Comparison of ENCODE assay signal across 8 cellular contexts in the genomic region with DNA sequence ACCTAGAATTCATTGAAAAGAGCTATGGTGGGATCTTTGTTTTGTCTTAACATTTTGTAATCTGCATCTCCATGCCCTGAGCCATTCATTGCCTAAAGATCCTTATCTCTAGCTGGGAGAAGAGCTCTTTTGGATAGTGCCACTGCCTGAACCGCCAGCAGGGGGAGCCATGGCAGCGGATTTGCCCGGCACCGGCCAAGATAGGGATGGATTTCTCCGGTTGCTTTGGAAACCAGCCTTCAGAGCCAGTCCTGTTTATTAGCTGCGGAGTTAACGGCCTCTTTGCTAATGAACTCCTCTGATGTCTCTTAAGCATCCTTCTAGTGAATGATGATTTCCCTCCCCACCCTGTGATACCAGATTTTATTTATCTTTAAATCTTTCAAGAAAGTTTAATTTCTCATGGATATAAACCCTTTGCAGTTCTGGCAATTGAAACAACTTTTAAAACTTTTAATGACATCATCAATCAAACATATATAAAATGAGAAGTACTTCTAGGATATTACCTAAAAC. TPM values are rescaled to one million over a fixed set of nuclear protein-coding genes. Genes with fewer than 3 reads are reported as not detected.
DNase-seq lines count a peak whose midpoint lies in the region; ATAC-seq, FAIRE-seq and TF ChIP-seq lines count a peak whose summit lies in the region.

No MANE protein-coding gene starts in this region.

- H3K4me2 ChIP-seq in DND-41 (ENCODE audit: insufficient read depth, low read length) (no peak overlapping the region; the same call in 1 of the 2 replicates), HCT116 (ENCODE audit: low read length) (no peak overlapping the region)

- H3K79me2 ChIP-seq in DND-41 (ENCODE audit: insufficient read depth, low read length) (no peaks in the 10 kb centered on the region), HCT116 (ENCODE audit: insufficient read depth, low read length) (no peaks in the 10 kb centered on the region)

- no peaks in the 10 kb centered on the region for H3K27me3 ChIP-seq in DND-41 (ENCODE audit: insufficient read depth, low read length, poor library complexity)
- peaks cover 9% of the 10 kb centered on the region for H3K27me3 ChIP-seq in HCT116 (ENCODE audit: insufficient read depth, low read length)

- peak; percentile 96 for TF ChIP-seq CTCF in DND-41 (IDR thresholded peaks at IDR 0.05; ENCODE audit: borderline replicate concordance, extremely low read depth, low read length, poor library complexity, severe bottlenecking)
- peak; percentile 71 to 98 (median 98); a peak in 5 of 6 replicates for TF ChIP-seq CTCF in HCT116 (IDR thresholded peaks at IDR 0.05 in 2 of 3, conservative IDR thresholded peaks at IDR 0.05 in 1 of 3; ENCODE audit: borderline replicate concordance in 1 of 3, insufficient read depth in 1 of 3, low read depth in 2 of 3, low read length in 2 of 3)
- peak; percentile 96 for TF ChIP-seq CTCF in cardiac fibroblast (IDR thresholded peaks at IDR 0.05; ENCODE audit: low read depth, low read length)
- peak; percentile 78 for TF ChIP-seq CTCF in kidney (IDR thresholded peaks at IDR 0.05; ENCODE audit: borderline replicate concordance, extremely low read depth, insufficient read depth)

- H3K27ac ChIP-seq in DND-41 (ENCODE audit: low read length) (no peak overlapping the region), HCT116 (ENCODE audit: low read depth, low read length) (no peak overlapping the region), kidney (ENCODE audit: low read depth in 2 of 2, low read length in 2 of 2) (no peak overlapping the region)

- DNase-seq in DND-41 (peak; percentile 78), HCT116 (ENCODE audit: low read depth, low spot score) (peak; percentile 54), NCI-H2171 treated with DMSO at 0.1 percent for 48 hours (lab: John Stamatoyannopoulos, UW) (peak; percentile 60), cardiac fibroblast (ENCODE audit: low read depth in 2 of 2) (peak; percentile 75 to 78), kidney (peak; percentile 88)
- peak; percentile 89 to 90 for DNase-seq in stimulated activated CD4-positive, alpha-beta T cell treated with anti-CD3 and anti-CD28 coated beads, Interleukin-2, amount 100 ng/mL, for 24 hours

- no TSS peak for BruUV-seq in HCT116 (replicated peaks; lab: Mats Ljungman, UMichigan)

- POLR2A ChIA-PET in HCT116 (lab: Charles Lee), result interaction anchor here (0.6 kb wide), 1 partner anchor 8 kb away, joined by 3 read pairs; no protein-coding TSS in a partner anchor

- peak; percentile 85 for TF ChIP-seq RAD21 in HCT116 (IDR thresholded peaks at IDR 0.05; ENCODE audit: low read depth)

- no peaks in the 10 kb centered on the region for H3K9me2 ChIP-seq in HCT116 (ENCODE audit: insufficient read depth)

- no peak overlapping the region for H2AFZ ChIP-seq in DND-41 (ENCODE audit: low read depth, low read length)
- H2AFZ ChIP-seq in HCT116 (ENCODE audit: low read depth, low read length, poor library complexity, severe bottlenecking), result peak overlapping the region; percentile 72

- RAD21 ChIA-PET in HCT116 (lab: Charles Lee; ENCODE audit: low non-redundant PET in 1 of 2, low total read pairs in 2 of 2, uncharacterized antibody in 2 of 2, unreplicated experiment in 2 of 2), result interaction anchor here (0.7 to 1.1 kb wide), 2 partner anchors 17 to 31 kb away, joined by 3 to 5 read pairs; no protein-coding TSS in a partner anchor

- TF ChIP-seq POLR2A in HCT116 (IDR thresholded peaks at IDR 0.05; ENCODE audit: borderline replicate concordance, extremely low read depth, insufficient read depth, insufficient read length), result no peak

- intact Hi-C loops in HCT116 (cut with micrococcal nuclease) (no loop called here), kidney (cut with DNase I) (no loop called here)

- H3K4me3 ChIP-seq in DND-41 (ENCODE audit: low read depth in 1 of 2, low read length in 2 of 2) (no peak overlapping the region), HCT116 (replicated peaks in 1 of 2; ENCODE audit: low read depth in 1 of 2, low read length in 2 of 2) (no peak overlapping the region), cardiac fibroblast (replicated peaks in 1 of 2; ENCODE audit: low read depth in 2 of 2, low read length in 2 of 2) (no peak overlapping the region), kidney (ENCODE audit: low read length in 2 of 2) (no peak overlapping the region)

- H3K4me1 ChIP-seq in DND-41 (ENCODE audit: insufficient read depth, low read length), result peaks cover 2% of the 10 kb centered on the region; the same call in 1 of the 2 replicates
- H3K4me1 ChIP-seq in HCT116 (ENCODE audit: control insufficient read depth in 1 of 2, insufficient read depth in 2 of 2, low read length in 2 of 2), result peaks cover 1 to 11% of the 10 kb centered on the region in 2 experiments
- H3K4me1 ChIP-seq in kidney (ENCODE audit: control insufficient read depth in 1 of 2, insufficient read depth in 1 of 2, low read depth in 1 of 2, low read length in 2 of 2), result no peaks in the 10 kb centered on the region

- H3K9me3 ChIP-seq in DND-41 (ENCODE audit: insufficient read depth, low read length, severe bottlenecking) (no peaks in the 10 kb centered on the region), HCT116 (ENCODE audit: control insufficient read depth in 1 of 2, insufficient read depth in 1 of 2, low read depth in 1 of 2, low read length in 2 of 2) (no peaks in the 10 kb centered on the region), kidney (ENCODE audit: control insufficient read depth in 1 of 2, low read length in 2 of 2) (no peaks in the 10 kb centered on the region)

- no peaks in the 10 kb centered on the region for H3K36me3 ChIP-seq in DND-41 (ENCODE audit: insufficient read depth, low read length)
- H3K36me3 ChIP-seq in HCT116 (ENCODE audit: control insufficient read depth in 1 of 2, insufficient read depth in 2 of 2, low read length in 2 of 2), result no peaks in the 10 kb centered on the region
- no peaks in the 10 kb centered on the region for H3K36me3 ChIP-seq in kidney (ENCODE audit: control insufficient read depth in 1 of 2, insufficient read depth in 2 of 2, low read length in 2 of 2)

- H3K9ac ChIP-seq in DND-41 (ENCODE audit: low read depth, low read length), result no peak overlapping the region
- H3K9ac ChIP-seq in HCT116 (ENCODE audit: low read length), result no peak overlapping the region
- H3K9ac ChIP-seq in kidney (ENCODE audit: low read length in 2 of 2), result no peak overlapping the region

- FAIRE-seq in kidney (lab: Jason Lieb, UNC), result no peak

- H4K20me1 ChIP-seq in DND-41 (ENCODE audit: insufficient read depth, low read length), result no peaks in the 10 kb centered on the region
- no peaks in the 10 kb centered on the region for H4K20me1 ChIP-seq in HCT116 (ENCODE audit: insufficient read depth)

- CTCF ChIA-PET in HCT116 (lab: Charles Lee), result interaction anchor here (0.7 to 1.4 kb wide), 14 partner anchors 9 to 344 kb away, joined by 3 to 14 read pairs (median 5); partner anchors contain the start of gene ZNF438

- ATAC-seq in DND-41 (ENCODE audit: insufficient read depth, low read depth) (peak; percentile 96), HCT116 (peak; percentile 99), GM19397 (IDR thresholded peaks at IDR 0.05; ENCODE audit: unreplicated experiment) (no peak)
- peak; percentile 25 to 49 for ATAC-seq in activated CD4-positive, CD25-positive, alpha-beta regulatory T cell treated with anti-CD3 and anti-CD28 coated beads, Interleukin-2, amount 50 U/mL, for 24 hours

TF ChIP-seq in HCT116, 20 proteins besides CTCF, POLR2A, EP300 and RAD21:
- TF ChIP-seq ZNF274 (IDR thresholded peaks at IDR 0.05; ENCODE audit: low read depth, low read length), result no peak
- TF ChIP-seq SRF (IDR thresholded peaks at IDR 0.05; ENCODE audit: low read depth), result no peak; the same call in 1 of the 2 replicates
- peak; percentile 41 for TF ChIP-seq YY1 (IDR thresholded peaks at IDR 0.05; ENCODE audit: extremely low read depth, insufficient replicate concordance, low read depth, low read length)
- TF ChIP-seq SP1 (IDR thresholded peaks at IDR 0.05; ENCODE audit: low read depth), result no peak
- TF ChIP-seq ELF1 (IDR thresholded peaks at IDR 0.05; ENCODE audit: borderline replicate concordance, low read depth), result no peak
- no peak for TF ChIP-seq FOSL1 (IDR thresholded peaks at IDR 0.05; ENCODE audit: low read depth)
- TF ChIP-seq, protein P1, sequence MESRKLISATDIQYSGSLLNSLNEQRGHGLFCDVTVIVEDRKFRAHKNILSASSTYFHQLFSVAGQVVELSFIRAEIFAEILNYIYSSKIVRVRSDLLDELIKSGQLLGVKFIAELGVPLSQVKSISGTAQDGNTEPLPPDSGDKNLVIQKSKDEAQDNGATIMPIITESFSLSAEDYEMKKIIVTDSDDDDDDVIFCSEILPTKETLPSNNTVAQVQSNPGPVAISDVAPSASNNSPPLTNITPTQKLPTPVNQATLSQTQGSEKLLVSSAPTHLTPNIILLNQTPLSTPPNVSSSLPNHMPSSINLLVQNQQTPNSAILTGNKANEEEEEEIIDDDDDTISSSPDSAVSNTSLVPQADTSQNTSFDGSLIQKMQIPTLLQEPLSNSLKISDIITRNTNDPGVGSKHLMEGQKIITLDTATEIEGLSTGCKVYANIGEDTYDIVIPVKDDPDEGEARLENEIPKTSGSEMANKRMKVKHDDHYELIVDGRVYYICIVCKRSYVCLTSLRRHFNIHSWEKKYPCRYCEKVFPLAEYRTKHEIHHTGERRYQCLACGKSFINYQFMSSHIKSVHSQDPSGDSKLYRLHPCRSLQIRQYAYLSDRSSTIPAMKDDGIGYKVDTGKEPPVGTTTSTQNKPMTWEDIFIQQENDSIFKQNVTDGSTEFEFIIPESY (IDR thresholded peaks at IDR 0.05; ENCODE audit: extremely low read depth, insufficient replicate concordance, low read length), result no peak
- no peak for TF ChIP-seq ZFX (IDR thresholded peaks at IDR 0.05)
- TF ChIP-seq EZH2phosphoT487 (IDR thresholded peaks at IDR 0.05; ENCODE audit: borderline replicate concordance), result no peak

RNA-seq across cellular contexts. Expression of gene LYZL2, which starts 58.2 kb away (rescaled TPM):
- total RNA-seq in HCT116 (2021; ENCODE audit: unreplicated experiment) (not detected), kidney (not detected)
- polyA plus RNA-seq in HCT116 (2012), result not detected in 2 replicates
- polyA plus RNA-seq in kidney (ENCODE audit: insufficient read depth, low read depth, low replicate concordance), result not detected
